In the genomic region with DNA sequence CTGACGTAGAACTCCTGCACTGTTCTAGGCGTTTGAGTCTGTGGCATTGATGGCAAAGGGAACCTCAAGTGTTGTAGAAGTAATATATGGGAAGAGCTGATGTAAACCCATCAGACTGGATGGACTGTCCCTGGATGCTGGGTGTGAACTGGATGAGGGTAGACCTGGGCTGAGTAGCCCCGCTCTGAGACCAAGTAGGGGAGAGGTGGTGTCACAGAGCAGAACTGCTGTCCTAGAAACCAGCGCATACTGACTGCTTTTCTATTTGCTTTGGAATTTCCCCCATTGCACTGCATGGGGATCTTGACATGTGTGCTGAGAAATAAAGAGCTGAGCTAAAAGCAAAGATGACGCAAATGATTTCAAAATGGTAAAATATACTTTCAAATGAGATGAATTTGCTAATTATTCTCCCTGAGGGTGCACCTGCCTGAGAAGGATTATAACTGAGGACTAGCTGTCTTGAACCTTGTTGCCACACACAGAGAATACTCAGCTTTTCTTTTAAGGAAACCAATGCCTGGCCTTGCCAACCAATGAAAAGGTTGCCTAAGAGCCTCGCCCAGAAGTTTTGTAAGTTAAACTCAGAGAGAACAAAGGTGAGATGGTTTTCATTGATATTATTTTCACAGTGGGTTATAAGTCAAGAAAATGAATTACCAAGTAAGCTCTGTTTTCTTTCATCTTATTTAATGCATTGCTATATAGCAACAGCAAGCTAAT, we compare ENCODE assay signal across 24 cellular contexts. TPM values are rescaled to one million over a fixed set of nuclear protein-coding genes. Genes with fewer than 3 reads are reported as not detected.
DNase-seq lines count a peak whose midpoint lies in the region; ATAC-seq, FAIRE-seq and TF ChIP-seq lines count a peak whose summit lies in the region.
"Had no signal": no experiment of that assay in that cellular context is flagged by ENCODE, and none has a peak within 500 bp of the region (broad histone marks: within the 10 kb centered on the region; RNA-seq: fewer than 3 reads in every experiment).

No MANE protein-coding gene starts in this region.

- H3K9me3 Mint-ChIP-seq in mesothelial cell of epicardium = no peaks in the 10 kb centered on the region
- H3K9me3 Mint-ChIP-seq: CD8-positive, alpha-beta T cell had no signal

- no peak overlapping the region for H4K5ac ChIP-seq in H1 (ENCODE audit: insufficient read length, low read depth, low read length)

- TF ChIP-seq POLR2A in H1 (IDR thresholded peaks at IDR 0.05; ENCODE audit: control extremely low read depth in 1 of 2, low read depth in 2 of 2, low read length in 2 of 2) (no peak), GM18505 (IDR thresholded peaks at IDR 0.05; ENCODE audit: borderline replicate concordance, extremely low read depth, insufficient read depth, insufficient read length) (no peak)

- no peak overlapping the region for H3K4me2 ChIP-seq in H1 (ENCODE audit: insufficient read depth in 1 of 2, low read depth in 2 of 2, low read length in 2 of 2)
- H3K4me2 ChIP-seq: PC-9 had no signal

- POLR2A ChIA-PET in H1 (lab: Charles Lee; ENCODE audit: partially characterized antibody) = no interaction called here

- no peak overlapping the region for H2BK5ac ChIP-seq in H1 (ENCODE audit: low read depth, low read length)

- no peak overlapping the region for H3K14ac ChIP-seq in H1 (ENCODE audit: insufficient read length)

- H3K9ac ChIP-seq in H1 (replicated peaks in 1 of 4; ENCODE audit: extremely low read depth in 1 of 4, low read depth in 3 of 4, low read length in 3 of 4) = no peak overlapping the region
- H3K9ac ChIP-seq: GM23248 had no signal

- H3K36me3 ChIP-seq in H1 (ENCODE audit: control insufficient read depth in 2 of 4, insufficient read depth in 4 of 4, low read length in 3 of 4) = no peaks in the 10 kb centered on the region
- H3K36me3 ChIP-seq: SJSA1 had no signal

- no peak overlapping the region for H2AK5ac ChIP-seq in H1 (ENCODE audit: low read depth, low read length)

- no peak for TF ChIP-seq CTCF in H1 (IDR thresholded peaks at IDR 0.05; ENCODE audit: control extremely low read depth in 1 of 3, insufficient read depth in 1 of 3, low read depth in 1 of 3, low read length in 3 of 3)
- no peak for TF ChIP-seq CTCF in mesothelial cell of epicardium (IDR thresholded peaks at IDR 0.05; ENCODE audit: unreplicated experiment)

- no peak overlapping the region for H3K56ac ChIP-seq in H1 (replicated peaks; ENCODE audit: insufficient read length, low read depth, low read length)

- H3K9me3 ChIP-seq in H1 (ENCODE audit: insufficient read depth in 2 of 2, low read depth in 1 of 2, low read length in 1 of 2) = no peaks in the 10 kb centered on the region
- H3K9me3 ChIP-seq: SJSA1 had no signal

- no peak for DNase-seq in GM18507 (ENCODE audit: extremely low spot score, insufficient read length, low read depth)
- DNase-seq in H1 (ENCODE audit: low read depth in 1 of 2, low spot score in 2 of 2) = no peak
- DNase-seq in mesothelial cell of epicardium (ENCODE audit: low spot score in 2 of 2, unreplicated experiment in 2 of 2) = no peak
- DNase-seq in activated CD4-positive, CD25-positive, alpha-beta regulatory T cell treated with anti-CD3 and anti-CD28 coated beads, Interleukin-2, amount 50 U/mL, for 72 hours = no peak
- DNase-seq: CD8-positive, alpha-beta T cell; DMS79 treated with DMSO at 0.1 percent for 48 hours; GF-D8; GM23248; HCEC 1CT; Karpas-422; NCI-H1105; NCI-H1436 treated with DMSO at 0.1 percent for 48 hours; NCI-H187 treated with DMSO at 0.1 percent for 48 hours; NCI-H524 treated with DMSO at 0.1 percent for 48 hours; NCI-H774; PC-9; Right ventricle myocardium superior had no signal

- H3K4ac ChIP-seq in H1 (replicated peaks; ENCODE audit: insufficient read length, low read depth, low read length) = no peak overlapping the region

- H2BK12ac ChIP-seq in H1 (ENCODE audit: low read depth, low read length) = no peak overlapping the region

- H3K18ac ChIP-seq in H1 (ENCODE audit: extremely low read depth, low read length) = no peak overlapping the region

- H3K27ac ChIP-seq in H1 (ENCODE audit: low read depth, low read length) = no peak overlapping the region
- H3K27ac ChIP-seq: C4-2B, GM23248, HL-60, PC-9, SJSA1 had no signal

- no peak overlapping the region for H3K4me3 ChIP-seq in H1 (ENCODE audit: extremely low read depth in 1 of 4, insufficient read depth in 2 of 4, low read depth in 3 of 4, low read length in 4 of 4)
- H3K4me3 ChIP-seq: GM23248, PC-9, SJSA1 had no signal

- no peak overlapping the region for H2BK15ac ChIP-seq in H1 (ENCODE audit: low read length)

- no peaks in the 10 kb centered on the region for H3K23me2 ChIP-seq in H1 (ENCODE audit: low read depth, low read length)

- H4K8ac ChIP-seq in H1 (ENCODE audit: extremely low read depth, insufficient read depth, low read length) = no peak overlapping the region

- no peak overlapping the region for H2BK20ac ChIP-seq in H1 (ENCODE audit: low read length)

- peak overlapping the region; percentile 80 for H3K27ac Mint-ChIP-seq in mesothelial cell of epicardium
- H3K27ac Mint-ChIP-seq: B cell; CD8-positive, alpha-beta T cell had no signal

- no peak for TF ChIP-seq RAD21 in H1 (IDR thresholded peaks at IDR 0.05 in 1 of 2, conservative IDR thresholded peaks at IDR 0.05 in 1 of 2; ENCODE audit: low read depth in 2 of 2, low read length in 2 of 2)

- H2AFZ ChIP-seq in H1 (ENCODE audit: low read length) = no peak overlapping the region
- H2AFZ ChIP-seq: PC-9 had no signal

- CTCF ChIA-PET in H1 (lab: Charles Lee; ENCODE audit: partially characterized antibody) = interaction anchor here (0.6 to 2.4 kb wide), 8 partner anchors 8 to 247 kb away, joined by 3 to 8 read pairs (median 3); a partner anchor contains a TSS

- H3K4me1 Mint-ChIP-seq in mesothelial cell of epicardium = peaks cover 12% of the 10 kb centered on the region
- H3K4me1 Mint-ChIP-seq: B cell had no signal

- H4K20me1 ChIP-seq in H1 (replicated peaks in 1 of 2; ENCODE audit: control insufficient read depth in 1 of 2, insufficient read depth in 2 of 2, low read length in 2 of 2) = no peaks in the 10 kb centered on the region

- TF ChIP-seq EP300 in H1 (IDR thresholded peaks at IDR 0.05; ENCODE audit: borderline replicate concordance in 1 of 2, low read depth in 2 of 2, low read length in 2 of 2) = no peak

- H3K79me2 ChIP-seq in H1 (ENCODE audit: control insufficient read depth in 1 of 2, insufficient read depth in 2 of 2, low read length in 2 of 2) = no peaks in the 10 kb centered on the region

- H2BK120ac ChIP-seq in H1 (replicated peaks; ENCODE audit: low read depth, low read length) = no peak overlapping the region

- H3K23ac ChIP-seq in H1 (ENCODE audit: insufficient read length) = no peak overlapping the region

- no peaks in the 10 kb centered on the region for H3K36me3 Mint-ChIP-seq in mesothelial cell of epicardium
- H3K36me3 Mint-ChIP-seq: CD8-positive, alpha-beta T cell had no signal

- H4K91ac ChIP-seq in H1 (replicated peaks; ENCODE audit: insufficient read length, low read length) = peak overlapping the region; percentile 17

- no peak overlapping the region for H3K4me3 Mint-ChIP-seq in mesothelial cell of epicardium
- H3K4me3 Mint-ChIP-seq: B cell; CD8-positive, alpha-beta T cell had no signal

- FAIRE-seq in GM18507 (lab: Jason Lieb, UNC) (peak; percentile 35), H1 (lab: Jason Lieb, UNC) (no peak)

- ATAC-seq in HG02885 (IDR thresholded peaks at IDR 0.05; ENCODE audit: poor library complexity, unreplicated experiment) (peak; percentile 48), HG03159 (IDR thresholded peaks at IDR 0.05; ENCODE audit: unreplicated experiment) (no peak), GM18505 (IDR thresholded peaks at IDR 0.05; ENCODE audit: unreplicated experiment) (no peak)
- ATAC-seq: CD8-positive, alpha-beta T cell had no signal

- H3K27me3 ChIP-seq in H1 (replicated peaks in 1 of 4; ENCODE audit: control insufficient read depth in 3 of 4, extremely low read depth in 1 of 4, insufficient read depth in 3 of 4, low read length in 3 of 4) = no peaks in the 10 kb centered on the region
- H3K27me3 ChIP-seq: SJSA1 had no signal

- peaks cover 4% of the 10 kb centered on the region for H3K27me3 Mint-ChIP-seq in mesothelial cell of epicardium (ENCODE audit: low read depth)

- no peaks in the 10 kb centered on the region for H3K79me1 ChIP-seq in H1 (ENCODE audit: low read depth, low read length)

- 87% methylated on average over 6 of the region's 6 CpGs; no CpG with 5 or more reads in 1 of the 2 experiments for WGBS in H1 (ENCODE audit: extremely low coverage in 1 of 2, insufficient coverage in 1 of 2, insufficient read length in 1 of 2, insufficient replicate concordance in 2 of 2, low coverage in 1 of 2, low lambda C conversion rate in 2 of 2, missing lambda C conversion rate in 1 of 2), 2 experiments

- no peaks in the 10 kb centered on the region for H3K4me1 ChIP-seq in H1 (replicated peaks in 1 of 4; ENCODE audit: control insufficient read depth in 3 of 4, insufficient read depth in 4 of 4, low read length in 3 of 4)
- H3K4me1 ChIP-seq: SJSA1 had no signal

TF ChIP-seq in H1, 55 proteins besides CTCF, POLR2A, EP300 and RAD21 (continues in another document):
- TF ChIP-seq TEAD4 (IDR thresholded peaks at IDR 0.05; ENCODE audit: low read depth, low read length) = no peak
- no peak for TF ChIP-seq TCF12 (IDR thresholded peaks at IDR 0.05; ENCODE audit: low read depth, low read length)
- no peak for TF ChIP-seq CHD1 (IDR thresholded peaks at IDR 0.05; ENCODE audit: low read depth, low read length)
- TF ChIP-seq EGR1 (IDR thresholded peaks at IDR 0.05; ENCODE audit: borderline replicate concordance, low read depth, low read length) = no peak
- TF ChIP-seq CEBPB (IDR thresholded peaks at IDR 0.05; ENCODE audit: low read depth, low read length) = no peak
- no peak for TF ChIP-seq FOSL1 (IDR thresholded peaks at IDR 0.05; ENCODE audit: insufficient read depth, low read depth, low read length)
- no peak for TF ChIP-seq SIX5 (IDR thresholded peaks at IDR 0.05; ENCODE audit: low read depth, low read length)
- no peak for TF ChIP-seq GABPA (IDR thresholded peaks at IDR 0.05; ENCODE audit: borderline replicate concordance, insufficient read depth, low read length)
- TF ChIP-seq BACH1 (IDR thresholded peaks at IDR 0.05; ENCODE audit: low read length) = no peak

RNA-seq across cellular contexts. Expression of a gene that starts 44.8 kb away (rescaled TPM):
- total RNA-seq in H1 (2021; fragmentation: NEBNext Ultra II Directional; extraction: Animal tissue kit (Norgen Biotek cat#: 25700)) = not detected in 2 replicates
- not detected in 2 replicates for polyA plus RNA-seq in H1 (2011; rRNA removed)
- 0.03 TPM for polyA plus RNA-seq in H1 (2011; cell fraction: cytosol; rRNA removed)
- 0.16 TPM for polyA plus RNA-seq in H1 (2011; cell fraction: nucleus; rRNA removed)
- polyA plus RNA-seq in H1 (2012, experiment 1 of 2) = not detected in 4 replicates
- polyA plus RNA-seq in H1 (2012, experiment 2 of 2) = not detected
- not detected for polyA plus RNA-seq in H1 (2013, experiment 1 of 2)
- polyA plus RNA-seq in H1 (2013, experiment 2 of 2) = 0.02 TPM
- not detected in 2 replicates for polyA minus RNA-seq in H1 (2011; rRNA and poly(A)+ RNA removed)
- not detected for polyA minus RNA-seq in H1 (2011; cell fraction: cytosol; rRNA and poly(A)+ RNA removed)
- not detected for polyA minus RNA-seq in H1 (2011; cell fraction: nucleus; rRNA and poly(A)+ RNA removed)
- 0.22 to 0.40 TPM (median 0.29 TPM) in 3 replicates for total RNA-seq in mesothelial cell of epicardium
